Comparison of ENCODE assay signal across 8 cellular contexts in genomic region chr11:92879086-92879485, GRCh38.
"Had no signal": no experiment of that assay in that cellular context is flagged by ENCODE, and none has a peak within 500 bp of the region (broad histone marks: within the 10 kb centered on the region; RNA-seq: fewer than 3 reads in every experiment).

No MANE protein-coding gene starts in this region.

- H3K27ac Mint-ChIP-seq: HFFc6 had no signal

- H3K4me3 ChIP-seq: HAP-1, K562 had no signal

- DNase-seq: GOT3, H7, HFFc6, IMR-90, KG1 had no signal

- H3K36me3 ChIP-seq: HAP-1 had no signal

- H3K9me3 ChIP-seq: HAP-1 had no signal

- H3K4me1 ChIP-seq: HAP-1 had no signal

- H3K4me3 Mint-ChIP-seq: HFFc6 had no signal

- H3K9me3 Mint-ChIP-seq: HFFc6 had no signal

- ATAC-seq: HCT116, K562 had no signal
